15 cellular contexts compared by ENCODE assay signal in genomic region chr10:79164075-79164474, GRCh38.
"Had no signal": no experiment of that assay in that cellular context is flagged by ENCODE, and none has a peak within 500 bp of the region (broad histone marks: within the 10 kb centered on the region; RNA-seq: fewer than 3 reads in every experiment).

No MANE protein-coding gene starts in this region.

- H3K36me3 ChIP-seq: breast epithelium had no signal

- H3K27ac Mint-ChIP-seq: activated CD4-positive, alpha-beta T cell treated with anti-CD3 and anti-CD28 coated beads, Interleukin-2, amount 10 ng/mL, durations not matched to agents 24 days and 14 days; activated naive CD8-positive, alpha-beta T cell; activated T-cell treated with anti-CD3 and anti-CD28 coated beads, Interleukin-2, amount 50 U/mL, for 72 hours had no signal

- H3K4me1 Mint-ChIP-seq: activated CD4-positive, alpha-beta T cell treated with anti-CD3 and anti-CD28 coated beads, Interleukin-2, amount 10 ng/mL, durations not matched to agents 24 days and 14 days had no signal

- DNase-seq: activated CD4-positive, alpha-beta T cell treated with anti-CD3 and anti-CD28 coated beads, Interleukin-2, amount 10 ng/mL, durations not matched to agents 24 days and 14 days; activated CD4-positive, CD25-positive, alpha-beta regulatory T cell; activated CD8-positive, alpha-beta memory T cell treated with anti-CD3 and anti-CD28 coated beads, Interleukin-2, amount 50 U/mL, for 48 hours; activated gamma-delta T cell treated with Interleukin-2 at 50 U/mL for 16 hours; activated T-cell treated with anti-CD3 and anti-CD28 coated beads, Interleukin-2, amount 50 U/mL, for 72 hours; amniotic stem cell; foreskin fibroblast; kidney glomerular epithelial cell; sigmoid colon; stimulated activated CD4-positive, alpha-beta T cell treated with anti-CD3 and anti-CD28 coated beads, Interleukin-1b, Interleukin-23, amount 100 ng/mL, for 48 hours; stomach; SW 1271; testis had no signal

- H3K4me3 ChIP-seq: breast epithelium, sigmoid colon, stomach, testis had no signal

- H3K27me3 ChIP-seq: breast epithelium, sigmoid colon, stomach, testis had no signal

- H3K27ac ChIP-seq: testis had no signal

- H3K27me3 Mint-ChIP-seq: activated CD4-positive, alpha-beta T cell treated with anti-CD3 and anti-CD28 coated beads, Interleukin-2, amount 10 ng/mL, durations not matched to agents 24 days and 14 days; activated naive CD8-positive, alpha-beta T cell had no signal

- H3K9me3 Mint-ChIP-seq: activated CD4-positive, alpha-beta T cell treated with anti-CD3 and anti-CD28 coated beads, Interleukin-2, amount 10 ng/mL, durations not matched to agents 24 days and 14 days; activated T-cell treated with anti-CD3 and anti-CD28 coated beads, Interleukin-2, amount 50 U/mL, for 72 hours had no signal

- H3K4me3 Mint-ChIP-seq: activated CD4-positive, alpha-beta T cell treated with anti-CD3 and anti-CD28 coated beads, Interleukin-2, amount 10 ng/mL, durations not matched to agents 24 days and 14 days; activated naive CD8-positive, alpha-beta T cell; activated T-cell treated with anti-CD3 and anti-CD28 coated beads, Interleukin-2, amount 50 U/mL, for 72 hours had no signal

- H3K9me3 ChIP-seq: breast epithelium, sigmoid colon, stomach, testis had no signal

- ATAC-seq: activated T-cell treated with anti-CD3 and anti-CD28 coated beads, Interleukin-2, amount 50 U/mL, for 72 hours had no signal
